Comparison of ENCODE assay signal across 26 cellular contexts in the genomic region with DNA sequence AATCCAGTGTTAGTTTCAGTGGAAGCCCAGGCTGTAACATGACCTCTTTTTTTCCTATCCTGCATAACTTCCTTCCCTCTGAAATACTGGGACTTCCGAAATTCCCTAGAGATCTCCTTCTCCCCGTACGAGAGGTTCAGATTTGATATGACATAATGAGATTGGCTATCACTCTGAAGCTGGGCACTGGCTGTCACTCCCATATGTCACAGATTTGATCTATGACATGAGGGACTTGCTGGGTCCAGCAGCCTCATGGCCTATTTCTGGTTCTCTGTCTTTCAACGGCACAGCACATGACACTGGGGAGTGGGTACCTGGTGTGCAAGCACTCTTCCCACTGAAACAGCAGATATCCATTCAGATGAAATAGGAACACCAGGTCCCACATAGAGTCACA. TPM values are rescaled to one million over a fixed set of nuclear protein-coding genes. Genes with fewer than 3 reads are reported as not detected.
"Had no signal": no experiment of that assay in that cellular context is flagged by ENCODE, and none has a peak within 500 bp of the region (broad histone marks: within the 10 kb centered on the region; RNA-seq: fewer than 3 reads in every experiment).

No MANE protein-coding gene starts in this region.

- H3K4me3 Mint-ChIP-seq: naive thymus-derived CD4-positive, alpha-beta T cell; T-helper 1 cell treated with Interleukin-12 subunit alpha and Interleukin-12 subunit beta and Interleukin-4 antibody, amounts not matched to agents 30 μg/mL and 1 μg/mL, for 36 hours had no signal

- H3K27me3 ChIP-seq: brain microvascular endothelial cell, colonic mucosa had no signal

- H3K9me3 ChIP-seq: colonic mucosa, gastrocnemius medialis, heart right ventricle, neutrophil, thyroid gland had no signal

- ATAC-seq: gastrocnemius medialis; naive thymus-derived CD4-positive, alpha-beta T cell had no signal

- H3K9me3 Mint-ChIP-seq: T-helper 1 cell treated with Interleukin-12 subunit alpha and Interleukin-12 subunit beta and Interleukin-4 antibody, amounts not matched to agents 30 μg/mL and 1 μg/mL, for 36 hours had no signal

- H3K36me3 ChIP-seq: brain microvascular endothelial cell, colonic mucosa, gastrocnemius medialis, heart right ventricle, neutrophil, thyroid gland had no signal

- H3K27ac ChIP-seq: brain microvascular endothelial cell, colonic mucosa, gastrocnemius medialis, heart right ventricle, neutrophil, thyroid gland had no signal

- H3K27ac Mint-ChIP-seq: naive thymus-derived CD4-positive, alpha-beta T cell; T-helper 1 cell treated with Interleukin-12 subunit alpha and Interleukin-12 subunit beta and Interleukin-4 antibody, amounts not matched to agents 30 μg/mL and 1 μg/mL, for 36 hours had no signal

- FAIRE-seq: endometrium, urothelium cell line had no signal

- DNase-seq: activated CD4-positive, CD25-positive, alpha-beta regulatory T cell treated with anti-CD3 and anti-CD28 coated beads, Interleukin-2, amount 50 U/mL, for 72 hours; activated CD8-positive, alpha-beta memory T cell treated with anti-CD3 and anti-CD28 coated beads for 24 hours; activated CD8-positive, alpha-beta memory T cell treated with anti-CD3 and anti-CD28 coated beads, Interleukin-2, amount 50 U/mL, for 48 hours; activated effector memory CD4-positive, alpha-beta T cell treated with Interleukin-2 at 50 U/mL for 16 hours; activated naive CD4-positive, alpha-beta T cell treated with anti-CD3 and anti-CD28 coated beads, Interleukin-2, amount 50 U/mL, for 16 hours; activated T-cell treated with anti-CD3 and anti-CD28 coated beads, Interleukin-2, amount 50 U/mL, for 48 hours; brain microvascular endothelial cell; central memory CD4-positive, alpha-beta T cell; gastrocnemius medialis; mesenchymal stem cell; naive thymus-derived CD4-positive, alpha-beta T cell; stimulated activated CD4-positive, alpha-beta T cell treated with anti-CD3 and anti-CD28 coated beads, Interleukin-2, amount 100 ng/mL, for 24 hours; stimulated activated naive CD4-positive, alpha-beta T cell treated with Interleukin-2 at 50 U/mL for 16 hours had no signal

- H3K4me1 Mint-ChIP-seq: naive thymus-derived CD4-positive, alpha-beta T cell had no signal

- H3K4me1 ChIP-seq: colonic mucosa had no signal

RNA-seq across cellular contexts. Expression of a gene that starts 36.7 kb away (rescaled TPM):
- total RNA-seq: esophagus mucosa, gastrocnemius medialis, lower leg skin, mucosa of gallbladder, subcutaneous adipose tissue, thyroid gland had no signal
- polyA plus RNA-seq: aorta; naive thymus-derived CD4-positive, alpha-beta T cell had no signal

RNA-seq across cellular contexts. Expression of a gene that starts 42.9 kb away (rescaled TPM):
- total RNA-seq: colonic mucosa, gastrocnemius medialis, renal cortical epithelial cell had no signal
- polyA plus RNA-seq: aorta; naive thymus-derived CD4-positive, alpha-beta T cell had no signal

RNA-seq across cellular contexts. Expression of a gene that starts 53.3 kb away (rescaled TPM):
- total RNA-seq: lower leg skin, thyroid gland had no signal
- polyA plus RNA-seq: naive thymus-derived CD4-positive, alpha-beta T cell had no signal
